Comparison of ENCODE assay signal across 8 cellular contexts in the genomic region with DNA sequence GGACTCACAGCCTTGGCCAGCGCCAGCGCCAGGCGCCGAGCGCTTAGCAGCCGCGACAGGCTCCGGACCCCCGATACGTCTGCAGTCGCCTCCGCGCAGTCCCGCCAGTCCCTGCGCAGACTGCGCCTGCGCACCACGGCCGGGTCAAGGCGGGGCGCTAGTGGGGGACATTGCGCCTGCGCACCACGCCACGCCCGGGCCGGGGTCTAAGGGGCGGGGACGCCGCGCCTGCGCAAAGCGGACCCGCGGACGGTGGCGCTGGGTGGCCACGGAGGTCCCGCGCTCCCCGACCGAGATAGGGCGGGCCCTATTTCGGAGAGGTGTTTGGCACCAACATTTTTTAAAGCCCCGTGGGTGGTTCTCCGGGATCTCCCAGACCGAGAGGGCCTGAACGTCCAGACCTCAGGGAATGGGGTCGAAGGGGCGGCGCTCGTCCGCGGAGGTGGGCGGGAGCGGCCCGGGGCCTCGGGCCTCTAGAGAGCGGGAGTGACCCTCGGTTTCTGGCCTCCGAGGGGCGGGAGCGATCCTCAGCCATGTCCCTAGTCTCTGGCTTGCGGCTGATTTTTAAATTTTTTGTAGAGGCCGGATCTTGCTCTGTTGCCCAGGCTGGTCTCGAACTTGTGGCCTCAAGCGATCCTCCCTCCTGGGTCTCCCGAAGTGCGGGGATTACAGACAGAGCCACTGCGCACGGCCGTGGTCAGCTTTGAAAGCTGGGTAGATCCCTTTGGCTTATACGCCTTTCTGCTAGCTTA.
DNase-seq lines count a peak whose midpoint lies in the region; ATAC-seq, FAIRE-seq and TF ChIP-seq lines count a peak whose summit lies in the region.
"Not testable (repeated sequence)": the region's sequence is repeated elsewhere in the genome, so short reads cannot be mapped to it uniquely, and the experiment has no call there.

No MANE protein-coding gene starts in this region.

- peak; percentile 84 to 94 for ATAC-seq in gastrocnemius medialis
- ATAC-seq in upper lobe of left lung (ENCODE audit: low FRiP score in 2 of 2): peak; percentile 90 to 95

- not testable (repeated sequence) for H3K9me3 ChIP-seq in Loucy (ENCODE audit: insufficient read depth, low read depth, low read length); keratinocyte (ENCODE audit: control insufficient read depth, low read depth, low read length); gastrocnemius medialis; upper lobe of left lung

- H3K9me3 Mint-ChIP-seq in HFFc6: not testable (repeated sequence)

- H3K9me1 ChIP-seq in keratinocyte (ENCODE audit: control insufficient read depth, extremely low read depth, insufficient read depth, low read length): not testable (repeated sequence)

- not testable (repeated sequence) for H3K4me1 ChIP-seq in Loucy (ENCODE audit: insufficient read depth, low read length, poor library complexity, severe bottlenecking); keratinocyte (ENCODE audit: control insufficient read depth, extremely low read depth, insufficient read depth, low read length); gastrocnemius medialis; upper lobe of left lung

- not testable (repeated sequence) for H3K27me3 Mint-ChIP-seq in HFFc6 (ENCODE audit: insufficient read depth)

- H3K4me3 Mint-ChIP-seq in HFFc6: peak overlapping the region; percentile 84

- DNase-seq in GM13977 (ENCODE audit: low spot score) (peak; percentile 91), HFFc6 (peak; percentile 45), dermis microvascular lymphatic vessel endothelial cell (ENCODE audit: low read depth in 2 of 2) (peak; percentile 55 to 80), keratinocyte (ENCODE audit: low read depth, low spot score) (peak; percentile 11), gastrocnemius medialis (peak; percentile 76 to 87), upper lobe of left lung (peak; percentile 88 to 98)
- DNase-seq in activated CD8-positive, alpha-beta memory T cell treated with anti-CD3 and anti-CD28 coated beads for 48 hours (ENCODE audit: low read depth in 2 of 3, low spot score in 2 of 3): peak; percentile 76 to 86 (median 79)

- H3K27me3 ChIP-seq in Loucy (ENCODE audit: insufficient read depth, low read length, poor library complexity, severe bottlenecking); keratinocyte (ENCODE audit: control insufficient read depth, extremely low read depth, insufficient read depth, low read length); gastrocnemius medialis; upper lobe of left lung: not testable (repeated sequence)

- H3K4me3 ChIP-seq in Loucy (ENCODE audit: low read length, poor library complexity, severe bottlenecking): peak overlapping the region; percentile 77
- H3K4me3 ChIP-seq in keratinocyte (ENCODE audit: control insufficient read depth in 2 of 3, extremely low read depth in 1 of 3, insufficient read depth in 2 of 3, low read depth in 1 of 3, low read length in 3 of 3): peak overlapping the region; percentile 52 to 69 (median 59)
- H3K4me3 ChIP-seq in gastrocnemius medialis: peak overlapping the region; percentile 61 to 88 (median 78)
- H3K4me3 ChIP-seq in upper lobe of left lung: peak overlapping the region; percentile 44 to 78 (median 72)

- not testable (repeated sequence) for TF ChIP-seq EP300 in upper lobe of left lung (IDR thresholded peaks at IDR 0.05)

- not testable (repeated sequence) for H3K36me3 ChIP-seq in Loucy (ENCODE audit: insufficient read depth, low read length); keratinocyte (ENCODE audit: control insufficient read depth in 2 of 2, extremely low read depth in 1 of 2, insufficient read depth in 2 of 2, low read length in 2 of 2); gastrocnemius medialis; upper lobe of left lung

- not testable (repeated sequence) for H3F3A ChIP-seq in Loucy (ENCODE audit: low read depth)

- H3K27ac Mint-ChIP-seq in HFFc6: peak overlapping the region; percentile 52; the same call in 1 of the 2 replicates

- H3K27ac ChIP-seq in keratinocyte (ENCODE audit: control insufficient read depth, insufficient read depth, low read length) (peak overlapping the region; percentile 36), gastrocnemius medialis (peak overlapping the region; percentile 86 to 93 (median 90)), upper lobe of left lung (peak overlapping the region; percentile 79 to 92 (median 84))

- H3K4me2 ChIP-seq in Loucy (ENCODE audit: low read depth, low read length, poor library complexity, severe bottlenecking) (peak overlapping the region; percentile 60), keratinocyte (ENCODE audit: control insufficient read depth, extremely low read depth, insufficient read depth, low read depth, low read length) (peak overlapping the region; percentile 66)

- in situ Hi-C loops in GM13977 (cut with MboI; ENCODE audit: low pct_unique_long_range_greater_than_20kb, low sequenced_read_pairs, unreplicated experiment); gastrocnemius medialis (cut with MboI; ENCODE audit: low sequenced_read_pairs in 4 of 4): not testable (repeated sequence)

- not testable (repeated sequence) for H3K9me2 ChIP-seq in Loucy (replicated peaks; ENCODE audit: low read depth, low read length)

- peak; percentile 67 to 80 for TF ChIP-seq POLR2A in gastrocnemius medialis (IDR thresholded peaks at IDR 0.05)
- TF ChIP-seq POLR2A in upper lobe of left lung (IDR thresholded peaks at IDR 0.05): peak in 3 of 4 donors; percentile 21 to 95 (median 77)

- H3K4me1 Mint-ChIP-seq in HFFc6 (ENCODE audit: low read depth): not testable (repeated sequence)

- intact Hi-C loops in gastrocnemius medialis (cut with DNase I; ENCODE audit: low total_unique reads): not testable (repeated sequence)

- H2AFZ ChIP-seq in Loucy (ENCODE audit: low read length): peak overlapping the region; percentile 92; the same call in 1 of the 2 replicates
- peak overlapping the region; percentile 22 for H2AFZ ChIP-seq in keratinocyte (ENCODE audit: control insufficient read depth, low read length)

- not testable (repeated sequence) for FAIRE-seq in keratinocyte (lab: Jason Lieb, UNC)

- not testable (repeated sequence) for H4K20me1 ChIP-seq in Loucy (ENCODE audit: insufficient read depth, low read length, poor library complexity, severe bottlenecking); keratinocyte (ENCODE audit: control insufficient read depth, extremely low read depth, insufficient read depth, low read length)

- not testable (repeated sequence) for H3K79me2 ChIP-seq in Loucy (ENCODE audit: insufficient read depth, low read length)
- H3K79me2 ChIP-seq in keratinocyte (ENCODE audit: control insufficient read depth, insufficient read depth, low read length): peaks cover 11% of the 10 kb centered on the region

- TF ChIP-seq CTCF in GM13977 (IDR thresholded peaks at IDR 0.05; ENCODE audit: extremely low read depth, insufficient read depth, missing control alignments); Loucy (conservative IDR thresholded peaks at IDR 0.05; ENCODE audit: low read length); keratinocyte (optimal IDR thresholded peaks at IDR 0.05 in 1 of 3, IDR thresholded peaks at IDR 0.05 in 1 of 3, conservative IDR thresholded peaks at IDR 0.05 in 1 of 3; ENCODE audit: extremely low read depth in 1 of 3, insufficient read depth in 2 of 3, low read length in 3 of 3); gastrocnemius medialis (IDR thresholded peaks at IDR 0.05 in 4 of 5, conservative IDR thresholded peaks at IDR 0.05 in 1 of 5): not testable (repeated sequence)
- TF ChIP-seq CTCF in HFFc6 (IDR thresholded peaks at IDR 0.05): 0 out of 2 replicates have a peak, but pooled peaks have one; percentile 9
- peak in 2 of 6 experiments; percentile 44 to 46 for TF ChIP-seq CTCF in upper lobe of left lung (IDR thresholded peaks at IDR 0.05)

- dilution Hi-C loops in keratinocyte (cut with MboI; ENCODE audit: extremely low pct_ligation_motif_present, low sequenced_read_pairs): not testable (repeated sequence)

- H3K36me3 Mint-ChIP-seq in HFFc6 (ENCODE audit: low read depth): not testable (repeated sequence)

- peak overlapping the region; percentile 83 for H3K9ac ChIP-seq in Loucy (ENCODE audit: low read depth, low read length, poor library complexity, severe bottlenecking)
- peak overlapping the region; percentile 72 for H3K9ac ChIP-seq in keratinocyte (ENCODE audit: control insufficient read depth, extremely low read depth, insufficient read depth, low read length)

- 5 to 15% methylated on average over 12 to 26 of the region's 73 CpGs for WGBS in upper lobe of left lung, 2 donors

Comparison
In these comparisons a context has a peak if more than half of its experiments do, and no peak if none do; other contexts are left out.
1. Peak in every context shown above with its lines: DNase-seq, ATAC-seq, H3K4me3 ChIP-seq and H3K27ac ChIP-seq.
2. DNase-seq: peak in every context shown above with its lines; median percentile 93 in upper lobe of left lung; 91 in GM13977; 82 in gastrocnemius medialis; 79 in activated CD8-positive, alpha-beta memory T cell treated with anti-CD3 and anti-CD28 coated beads for 48 hours; 68 in dermis microvascular lymphatic vessel endothelial cell; 45 in HFFc6; 11 in keratinocyte.
3. H3K27ac ChIP-seq: peak in every context shown above with its lines; median percentile 90 in gastrocnemius medialis; 84 in upper lobe of left lung; 36 in keratinocyte.